In genomic region chr21:36566606-36567005, GRCh38 we compare ENCODE assay signal across 31 cellular contexts.
"Had no signal": no experiment of that assay in that cellular context is flagged by ENCODE, and none has a peak within 500 bp of the region (broad histone marks: within the 10 kb centered on the region; RNA-seq: fewer than 3 reads in every experiment).

No MANE protein-coding gene starts in this region.

- H3K9me3 Mint-ChIP-seq: activated B cell treated with CpG ODN at 0.5 μM for 24 hours; activated CD4-positive, alpha-beta memory T cell treated with anti-CD3 and anti-CD28 coated beads, Interleukin-2, amount 10 ng/mL, durations not matched to agents 7 days and 5 days; activated naive CD8-positive, alpha-beta T cell treated with anti-CD3 and anti-CD28 coated beads for 36 hours; activated T-cell treated with anti-CD3 and anti-CD28 coated beads, Interleukin-2, amount 50 U/mL, for 72 hours; activated T-helper 17 cell treated with anti-CD3 and anti-CD28 coated beads, Interleukin-2, amount 50 U/mL, for 72 hours had no signal

- DNase-seq: activated B cell treated with CpG ODN at 0.5 μM for 24 hours; activated CD4-positive, alpha-beta memory T cell treated with anti-CD3 and anti-CD28 coated beads, Interleukin-2, amount 10 ng/mL, durations not matched to agents 7 days and 5 days; activated CD4-positive, alpha-beta T cell treated with anti-CD3 and anti-CD28 coated beads for 4 hours; activated CD4-positive, CD25-positive, alpha-beta regulatory T cell treated with anti-CD3 and anti-CD28 coated beads, Interleukin-2, amount 50 U/mL, for 72 hours; activated effector memory CD4-positive, alpha-beta T cell treated with anti-CD3 and anti-CD28 coated beads, Interleukin-2, amount 50 U/mL, for 16 hours; activated naive CD4-positive, alpha-beta T cell; activated naive CD4-positive, alpha-beta T cell treated with anti-CD3 and anti-CD28 coated beads, Interleukin-2, amount 50 U/mL, for 16 hours; activated naive CD8-positive, alpha-beta T cell treated with anti-CD3 and anti-CD28 coated beads for 36 hours; activated T-cell treated with anti-CD3 and anti-CD28 coated beads, Interleukin-2, amount 50 U/mL, for 1 hour; activated T-cell treated with anti-CD3 and anti-CD28 coated beads, Interleukin-2, amount 50 U/mL, for 72 hours; amygdala; KBM-7; NCI-H1105; NCI-H1417 treated with DMSO at 0.1 percent for 48 hours; NCI-H2081 treated with DMSO at 0.1 percent for 48 hours; NCI-H446 treated with DMSO at 0.1 percent for 48 hours; NCI-H524; NCI-H69; PC-3; Peyer's patch; SIG-M5; SW 1271; T-helper 1 cell; T-helper 2 cell; T-helper 9 cell had no signal

- H3K9me3 ChIP-seq: ascending aorta, Peyer's patch had no signal

- H3K4me1 ChIP-seq: ascending aorta, Peyer's patch had no signal

- H3K4me1 Mint-ChIP-seq: activated B cell treated with CpG ODN at 0.5 μM for 24 hours; activated CD4-positive, alpha-beta memory T cell treated with anti-CD3 and anti-CD28 coated beads, Interleukin-2, amount 10 ng/mL, durations not matched to agents 7 days and 5 days; activated T-helper 17 cell treated with anti-CD3 and anti-CD28 coated beads, Interleukin-2, amount 50 U/mL, for 72 hours had no signal

- H3K4me3 Mint-ChIP-seq: activated B cell treated with CpG ODN at 0.5 μM for 24 hours; activated CD4-positive, alpha-beta memory T cell treated with anti-CD3 and anti-CD28 coated beads, Interleukin-2, amount 10 ng/mL, durations not matched to agents 7 days and 5 days; activated naive CD8-positive, alpha-beta T cell treated with anti-CD3 and anti-CD28 coated beads for 36 hours; activated T-cell treated with anti-CD3 and anti-CD28 coated beads, Interleukin-2, amount 50 U/mL, for 72 hours; activated T-helper 17 cell treated with anti-CD3 and anti-CD28 coated beads, Interleukin-2, amount 50 U/mL, for 72 hours had no signal

- H3K4me3 ChIP-seq: ascending aorta, cardiac muscle cell, Peyer's patch had no signal

- H3K27me3 ChIP-seq: ascending aorta, cardiac muscle cell, Peyer's patch had no signal

- H3K27ac ChIP-seq: ascending aorta, cardiac muscle cell, Peyer's patch, RWPE1, VCaP had no signal

- ATAC-seq: activated T-cell treated with anti-CD3 and anti-CD28 coated beads, Interleukin-2, amount 50 U/mL, for 72 hours; activated T-helper 17 cell treated with anti-CD3 and anti-CD28 coated beads, Interleukin-2, amount 50 U/mL, for 72 hours; PC-3; Right ventricle myocardium inferior had no signal

- H3K36me3 Mint-ChIP-seq: activated naive CD8-positive, alpha-beta T cell treated with anti-CD3 and anti-CD28 coated beads for 36 hours had no signal

- H3K36me3 ChIP-seq: ascending aorta, cardiac muscle cell, Peyer's patch had no signal

- H3K27ac Mint-ChIP-seq: activated B cell treated with CpG ODN at 0.5 μM for 24 hours; activated CD4-positive, alpha-beta memory T cell treated with anti-CD3 and anti-CD28 coated beads, Interleukin-2, amount 10 ng/mL, durations not matched to agents 7 days and 5 days; activated naive CD8-positive, alpha-beta T cell treated with anti-CD3 and anti-CD28 coated beads for 36 hours; activated T-cell treated with anti-CD3 and anti-CD28 coated beads, Interleukin-2, amount 50 U/mL, for 72 hours; activated T-helper 17 cell treated with anti-CD3 and anti-CD28 coated beads, Interleukin-2, amount 50 U/mL, for 72 hours had no signal
